Comparison of ENCODE assay signal across 8 cellular contexts in the genomic region with DNA sequence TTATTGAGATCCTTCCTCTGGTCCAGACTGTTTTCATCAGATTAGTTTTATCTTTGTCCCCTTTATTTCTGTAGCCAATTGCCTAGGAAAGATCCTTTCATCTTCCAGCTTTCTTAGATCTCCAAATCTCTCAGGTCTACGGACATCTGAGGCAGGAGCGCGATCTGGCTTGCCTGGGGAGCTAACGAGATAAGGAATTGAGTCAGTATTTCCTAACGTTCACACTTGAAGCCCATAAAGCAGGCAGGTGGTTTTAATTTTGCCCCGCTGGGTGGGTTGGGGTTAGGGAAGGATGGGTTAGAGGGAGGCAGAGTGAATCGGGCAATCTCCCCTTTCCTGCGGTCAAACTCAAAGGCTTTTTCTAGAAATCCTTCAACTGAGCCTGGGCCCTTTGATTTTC. TPM values are rescaled to one million over a fixed set of nuclear protein-coding genes. Genes with fewer than 3 reads are reported as not detected.
A peak's percentile ranks its signal among the peaks of the same experiment; 100 is the strongest.
DNase-seq lines count a peak whose midpoint lies in the region; ATAC-seq, FAIRE-seq and TF ChIP-seq lines count a peak whose summit lies in the region.

No MANE protein-coding gene starts in this region.

- no peak for ATAC-seq in HepG2
- no peak for ATAC-seq in right lobe of liver
- no peak for ATAC-seq in GM21786 (IDR thresholded peaks at IDR 0.05; ENCODE audit: unreplicated experiment)
- no peak for ATAC-seq in GM18873 (IDR thresholded peaks at IDR 0.05; ENCODE audit: low FRiP score, unreplicated experiment)
- ATAC-seq in GM21360 (IDR thresholded peaks at IDR 0.05; ENCODE audit: unreplicated experiment): no peak

- H3K4me3 Mint-ChIP-seq in astrocyte (ENCODE audit: unreplicated experiment): peak overlapping the region; percentile 47

- no peak for TF ChIP-seq RAD21 in HepG2 (CRISPR knock-in tag; IDR thresholded peaks at IDR 0.05)

- no peak for DNase-seq in HepG2 (ENCODE audit: low spot score)
- no peak for DNase-seq in right lobe of liver
- no peak for DNase-seq in astrocyte (ENCODE audit: low read depth)
- no peak for DNase-seq in DMS53 treated with DMSO at 0.1 percent for 48 hours (lab: John Stamatoyannopoulos, UW; ENCODE audit: unreplicated experiment)

- no peaks in the 10 kb centered on the region for H3K9me3 Mint-ChIP-seq in astrocyte (ENCODE audit: unreplicated experiment)

- H3K9me3 ChIP-seq in HepG2 (ENCODE audit: low read length) (no peaks in the 10 kb centered on the region), right lobe of liver (no peaks in the 10 kb centered on the region), astrocyte (ENCODE audit: insufficient read depth, low read depth, low read length) (no peaks in the 10 kb centered on the region), mucosa of stomach (ENCODE audit: control insufficient read depth, low read length) (no peaks in the 10 kb centered on the region)

- in situ Hi-C loops in HepG2 (cut with HindIII; ENCODE audit: extremely low pct_ligation_motif_present, low pct_unique_long_range_greater_than_20kb): no loop called here

- H3K79me2 ChIP-seq in HepG2 (ENCODE audit: insufficient read depth, low read length) (peaks cover 39% of the 10 kb centered on the region), astrocyte (ENCODE audit: insufficient read depth, low read length) (peaks cover 36% of the 10 kb centered on the region)

- CTCF ChIA-PET in HepG2 (lab: Yijun Ruan, JAX; ENCODE audit: low intra/inter-chr PET ratio, low total read pairs): interaction anchor here (2.6 kb wide), 1 partner anchor 137 kb away, joined by 49 read pairs; no protein-coding TSS in a partner anchor

- H3K27me3 Mint-ChIP-seq in astrocyte (ENCODE audit: low read depth, unreplicated experiment): no peaks in the 10 kb centered on the region

- TF ChIP-seq POLR2A in HepG2 (IDR thresholded peaks at IDR 0.05; ENCODE audit: insufficient read depth in 1 of 2, low read depth in 2 of 2, low read length in 2 of 2) (no peak), right lobe of liver (IDR thresholded peaks at IDR 0.05) (no peak)

- H3K27me3 ChIP-seq in HepG2 (ENCODE audit: control insufficient read depth in 1 of 2, insufficient read depth in 2 of 2, low read length in 2 of 2): no peaks in the 10 kb centered on the region; a peak in 1 of 5 replicates
- H3K27me3 ChIP-seq in right lobe of liver: no peaks in the 10 kb centered on the region
- H3K27me3 ChIP-seq in astrocyte (ENCODE audit: insufficient read depth, low read length): no peaks in the 10 kb centered on the region
- no peaks in the 10 kb centered on the region for H3K27me3 ChIP-seq in mucosa of stomach (ENCODE audit: control insufficient read depth, insufficient read depth, low read length)

- H3K36me3 Mint-ChIP-seq in astrocyte (ENCODE audit: low read depth, unreplicated experiment): peaks cover 4% of the 10 kb centered on the region

- H3K4me1 Mint-ChIP-seq in astrocyte (ENCODE audit: low read depth, unreplicated experiment): peaks cover 6% of the 10 kb centered on the region

- H3K27ac ChIP-seq in HepG2 (ENCODE audit: extremely low read length, insufficient read depth, low read length) (no peak overlapping the region), right lobe of liver (no peak overlapping the region), astrocyte (ENCODE audit: low read depth, low read length) (no peak overlapping the region)

- POLR2A ChIA-PET in HepG2 (lab: Yijun Ruan, JAX): interaction anchor here (1.0 to 2.4 kb wide), 12 partner anchors 12 to 138 kb away, joined by 3 to 22 read pairs (median 12); a partner anchor contains a TSS

- no peak overlapping the region for H3K9ac ChIP-seq in HepG2 (ENCODE audit: insufficient read depth, low read depth, low read length)
- no peak overlapping the region for H3K9ac ChIP-seq in astrocyte (ENCODE audit: low read length)
- peak overlapping the region; percentile 36 for H3K9ac ChIP-seq in mucosa of stomach (ENCODE audit: low read length)

- intact Hi-C loops in HepG2 (cut with micrococcal nuclease; ENCODE audit: unreplicated experiment) (loop anchor here (1.0 to 2.0 kb wide), 3 partner anchors 45 to 137 kb away; no protein-coding TSS in a partner anchor), right lobe of liver (cut with DNase I) (loop anchor here in 1 of 2 donors (10.0 kb wide), 1 partner anchor 125 kb away; a partner anchor contains a TSS)

- H3K36me3 ChIP-seq in HepG2 (replicated peaks in 1 of 2; ENCODE audit: control insufficient read depth in 1 of 2, insufficient read depth in 2 of 2, low read length in 2 of 2) (peaks cover 2 to 9% of the 10 kb centered on the region in 2 experiments; a peak in 3 of 5 replicates), right lobe of liver (no peaks in the 10 kb centered on the region), astrocyte (ENCODE audit: insufficient read depth, low read length) (no peaks in the 10 kb centered on the region), mucosa of stomach (ENCODE audit: control insufficient read depth, insufficient read depth, low read length) (no peaks in the 10 kb centered on the region)

- TF ChIP-seq EP300 in HepG2 (IDR thresholded peaks at IDR 0.05; ENCODE audit: low read depth in 2 of 2, low read length in 2 of 2) (no peak), HepG2 (CRISPR knock-in tag; IDR thresholded peaks at IDR 0.05; ENCODE audit: borderline replicate concordance) (no peak)

- peak overlapping the region; percentile 86 for H3K4me2 ChIP-seq in HepG2 (ENCODE audit: low read depth, low read length)
- peak overlapping the region; percentile 88 for H3K4me2 ChIP-seq in astrocyte (ENCODE audit: low read length)

- TF ChIP-seq CTCF in HepG2 (CRISPR knock-in tag; IDR thresholded peaks at IDR 0.05) (no peak), right lobe of liver (IDR thresholded peaks at IDR 0.05) (no peak), astrocyte (IDR thresholded peaks at IDR 0.05; ENCODE audit: insufficient read depth, low read depth, low read length) (no peak)

- H2AFZ ChIP-seq in HepG2 (ENCODE audit: low read length): no peak overlapping the region
- peak overlapping the region; percentile 83 for H2AFZ ChIP-seq in astrocyte (ENCODE audit: low read depth, low read length)

- BruUV-seq in HepG2 (replicated peaks; lab: Mats Ljungman, UMichigan): no TSS peak

- WGBS in HepG2 (ENCODE audit: low lambda C conversion rate): 85% methylated on average over 8 of the region's 8 CpGs
- WGBS in right lobe of liver (ENCODE audit: insufficient coverage, low coverage, low lambda C conversion rate, missing lambda C conversion rate): 69% methylated on average over 8 of the region's 8 CpGs

- FAIRE-seq in HepG2 (lab: Jason Lieb, UNC) (no peak), astrocyte (lab: Jason Lieb, UNC) (no peak)

- peak overlapping the region in 2 of 3 experiments; percentile 93 to 97; a peak in 2 of 6 replicates for H3K4me3 ChIP-seq in HepG2 (replicated peaks in 1 of 3; ENCODE audit: insufficient read depth in 1 of 3, low read depth in 2 of 3, low read length in 3 of 3)
- H3K4me3 ChIP-seq in right lobe of liver: no peak overlapping the region
- no peak overlapping the region for H3K4me3 ChIP-seq in astrocyte (ENCODE audit: insufficient read depth, low read depth, low read length)
- H3K4me3 ChIP-seq in mucosa of stomach (ENCODE audit: low read length): peak overlapping the region; percentile 51

- no peak overlapping the region for H3K27ac Mint-ChIP-seq in astrocyte (ENCODE audit: unreplicated experiment)

- H4K20me1 ChIP-seq in HepG2 (ENCODE audit: insufficient read depth, low read length) (peaks cover 3% of the 10 kb centered on the region; the same call in 1 of the 2 replicates), astrocyte (ENCODE audit: insufficient read depth, low read length) (peaks cover 9% of the 10 kb centered on the region)

- peaks cover 45% of the 10 kb centered on the region for H3K4me1 ChIP-seq in HepG2 (ENCODE audit: insufficient read depth, low read length)
- peaks cover 0 to 8% (median 0%) of the 10 kb centered on the region in 4 donors for H3K4me1 ChIP-seq in right lobe of liver
- no peaks in the 10 kb centered on the region for H3K4me1 ChIP-seq in astrocyte (ENCODE audit: insufficient read depth, low read length)
- H3K4me1 ChIP-seq in mucosa of stomach (ENCODE audit: control insufficient read depth, insufficient read depth, low read length): peaks cover 20% of the 10 kb centered on the region

RNA-seq across cellular contexts. Expression of a gene that starts 0.7 kb away (rescaled TPM):
- 77.5 and 78.0 TPM in 2 replicates for total RNA-seq in HepG2 (2016; rRNA removed; fragmentation: Illumina TruSeq; extraction: Trizol)
- 26.9 and 32.1 TPM in 2 replicates for total RNA-seq in HepG2 (2016; cell fraction: cytosol; rRNA removed; fragmentation: Illumina TruSeq; extraction: Trizol; ENCODE audit: low read depth)
- total RNA-seq in HepG2 (2016; cell fraction: insoluble cytoplasmic fraction; rRNA removed; fragmentation: Illumina TruSeq; extraction: Trizol): 64.0 and 77.3 TPM in 2 replicates
- 48.8 and 53.6 TPM in 2 replicates for total RNA-seq in HepG2 (2016; cell fraction: membrane; rRNA removed; fragmentation: Illumina TruSeq; extraction: Trizol)
- total RNA-seq in HepG2 (2016; cell fraction: nucleus; rRNA removed; fragmentation: Illumina TruSeq; extraction: Trizol): 76.4 and 96.7 TPM in 2 replicates
- 84.6 and 85.5 TPM in 2 replicates for polyA plus RNA-seq in HepG2 (2011; rRNA removed)
- polyA plus RNA-seq in HepG2 (2011; cell fraction: cytosol; rRNA removed): 56.8 and 57.9 TPM in 2 replicates
- 188 and 192 TPM in 2 replicates for polyA plus RNA-seq in HepG2 (2011; cell fraction: nucleus; rRNA removed)
- polyA plus RNA-seq in HepG2 (2012): 71.9 and 80.9 TPM in 2 replicates
- polyA plus RNA-seq in HepG2 (2016; cell fraction: cytosol; fragmentation: Illumina TruSeq; extraction: Trizol; ENCODE audit: low read depth): 15.6 and 16.8 TPM in 2 replicates
- 85.9 and 98.6 TPM in 2 replicates for polyA plus RNA-seq in HepG2 (2016; cell fraction: insoluble cytoplasmic fraction; fragmentation: Illumina TruSeq; extraction: Trizol; ENCODE audit: low read depth)
- 41.6 and 46.1 TPM in 2 replicates for polyA plus RNA-seq in HepG2 (2016; cell fraction: membrane; fragmentation: Illumina TruSeq; extraction: Trizol; ENCODE audit: low read depth)
- 172 and 200 TPM in 2 replicates for polyA plus RNA-seq in HepG2 (2016; cell fraction: nucleus; fragmentation: Illumina TruSeq; extraction: Trizol; ENCODE audit: insufficient read depth, low read depth)
- 60.1 and 174 TPM in 2 replicates for polyA minus RNA-seq in HepG2 (2011; rRNA and poly(A)+ RNA removed; ENCODE audit: low replicate concordance)
- polyA minus RNA-seq in HepG2 (2011; cell fraction: cytosol; rRNA and poly(A)+ RNA removed): 43.8 and 44.1 TPM in 2 replicates
- 158 and 170 TPM in 2 replicates for polyA minus RNA-seq in HepG2 (2011; cell fraction: nucleus; rRNA and poly(A)+ RNA removed)
- 10 to 100 TPM in 4 of 6 experiments, 1 to 10 TPM in 2; 8.2 to 14.8 (median 11.6) TPM for total RNA-seq in right lobe of liver
- 27.4 and 33.8 TPM in 2 replicates for total RNA-seq in astrocyte

RNA-seq across cellular contexts. Expression of a gene that starts 38.0 kb away (rescaled TPM):
- total RNA-seq in HepG2 (2016; rRNA removed; fragmentation: Illumina TruSeq; extraction: Trizol) (17.6 and 45.9 TPM in 2 replicates), right lobe of liver (10 to 100 TPM in 5 of 6 experiments, 1 to 10 TPM in 1; 9.2 to 14.0 (median 12.7) TPM), astrocyte (42.6 and 46.0 TPM in 2 replicates)
- 8.2 and 9.2 TPM in 2 replicates for total RNA-seq in HepG2 (2016; cell fraction: cytosol; rRNA removed; fragmentation: Illumina TruSeq; extraction: Trizol; ENCODE audit: low read depth)
- 14.3 and 47.5 TPM in 2 replicates for total RNA-seq in HepG2 (2016; cell fraction: insoluble cytoplasmic fraction; rRNA removed; fragmentation: Illumina TruSeq; extraction: Trizol)
- total RNA-seq in HepG2 (2016; cell fraction: membrane; rRNA removed; fragmentation: Illumina TruSeq; extraction: Trizol): 5.9 and 7.0 TPM in 2 replicates
- 69.9 and 80.6 TPM in 2 replicates for total RNA-seq in HepG2 (2016; cell fraction: nucleus; rRNA removed; fragmentation: Illumina TruSeq; extraction: Trizol)
- 83.5 and 102 TPM in 2 replicates for polyA plus RNA-seq in HepG2 (2011; rRNA removed)
- polyA plus RNA-seq in HepG2 (2011; cell fraction: cytosol; rRNA removed): 8.8 and 10.1 TPM in 2 replicates
- polyA plus RNA-seq in HepG2 (2011; cell fraction: nucleus; rRNA removed): 954 and 1,192 TPM in 2 replicates
- 30.9 and 34.5 TPM in 2 replicates for polyA plus RNA-seq in HepG2 (2012)
- 1.4 and 1.7 TPM in 2 replicates for polyA plus RNA-seq in HepG2 (2016; cell fraction: cytosol; fragmentation: Illumina TruSeq; extraction: Trizol; ENCODE audit: low read depth)
- 12.2 and 14.0 TPM in 2 replicates for polyA plus RNA-seq in HepG2 (2016; cell fraction: insoluble cytoplasmic fraction; fragmentation: Illumina TruSeq; extraction: Trizol; ENCODE audit: low read depth)
- 3.6 and 5.1 TPM in 2 replicates for polyA plus RNA-seq in HepG2 (2016; cell fraction: membrane; fragmentation: Illumina TruSeq; extraction: Trizol; ENCODE audit: low read depth)
- 225 and 235 TPM in 2 replicates for polyA plus RNA-seq in HepG2 (2016; cell fraction: nucleus; fragmentation: Illumina TruSeq; extraction: Trizol; ENCODE audit: insufficient read depth, low read depth)
- 31.0 and 31.7 TPM in 2 replicates for polyA minus RNA-seq in HepG2 (2011; rRNA and poly(A)+ RNA removed; ENCODE audit: low replicate concordance)
- 2.2 and 3.7 TPM in 2 replicates for polyA minus RNA-seq in HepG2 (2011; cell fraction: cytosol; rRNA and poly(A)+ RNA removed)
- polyA minus RNA-seq in HepG2 (2011; cell fraction: nucleus; rRNA and poly(A)+ RNA removed): 93.5 and 94.1 TPM in 2 replicates

RNA-seq across cellular contexts. Expression of a gene that starts 38.1 kb away (rescaled TPM):
- total RNA-seq in HepG2 (2016; rRNA removed; fragmentation: Illumina TruSeq; extraction: Trizol) (37.0 and 37.1 TPM in 2 replicates), right lobe of liver (10 to 100 TPM in 1 of 6 experiments, 1 to 10 TPM in 5; 7.7 to 11.1 (median 9.1) TPM), astrocyte (44.7 and 47.3 TPM in 2 replicates)
- total RNA-seq in HepG2 (2016; cell fraction: cytosol; rRNA removed; fragmentation: Illumina TruSeq; extraction: Trizol; ENCODE audit: low read depth): 6.7 and 8.0 TPM in 2 replicates
- 32.3 and 35.9 TPM in 2 replicates for total RNA-seq in HepG2 (2016; cell fraction: insoluble cytoplasmic fraction; rRNA removed; fragmentation: Illumina TruSeq; extraction: Trizol)
- 10.0 and 11.2 TPM in 2 replicates for total RNA-seq in HepG2 (2016; cell fraction: membrane; rRNA removed; fragmentation: Illumina TruSeq; extraction: Trizol)
- 22.4 and 23.6 TPM in 2 replicates for total RNA-seq in HepG2 (2016; cell fraction: nucleus; rRNA removed; fragmentation: Illumina TruSeq; extraction: Trizol)
- polyA plus RNA-seq in HepG2 (2011; rRNA removed): 87.6 and 91.8 TPM in 2 replicates
- polyA plus RNA-seq in HepG2 (2011; cell fraction: cytosol; rRNA removed): 49.3 and 55.5 TPM in 2 replicates
- 62.2 and 70.6 TPM in 2 replicates for polyA plus RNA-seq in HepG2 (2011; cell fraction: nucleus; rRNA removed)
- polyA plus RNA-seq in HepG2 (2012): 23.9 and 27.2 TPM in 2 replicates
- polyA plus RNA-seq in HepG2 (2016; cell fraction: cytosol; fragmentation: Illumina TruSeq; extraction: Trizol; ENCODE audit: low read depth): 5.0 and 6.7 TPM in 2 replicates
- polyA plus RNA-seq in HepG2 (2016; cell fraction: insoluble cytoplasmic fraction; fragmentation: Illumina TruSeq; extraction: Trizol; ENCODE audit: low read depth): 42.9 and 52.8 TPM in 2 replicates
- 6.5 and 10.4 TPM in 2 replicates for polyA plus RNA-seq in HepG2 (2016; cell fraction: membrane; fragmentation: Illumina TruSeq; extraction: Trizol; ENCODE audit: low read depth)
- polyA plus RNA-seq in HepG2 (2016; cell fraction: nucleus; fragmentation: Illumina TruSeq; extraction: Trizol; ENCODE audit: insufficient read depth, low read depth): 36.4 and 40.3 TPM in 2 replicates
- polyA minus RNA-seq in HepG2 (2011; rRNA and poly(A)+ RNA removed; ENCODE audit: low replicate concordance): 64.2 and 95.2 TPM in 2 replicates
- polyA minus RNA-seq in HepG2 (2011; cell fraction: cytosol; rRNA and poly(A)+ RNA removed): 23.7 and 30.0 TPM in 2 replicates
- polyA minus RNA-seq in HepG2 (2011; cell fraction: nucleus; rRNA and poly(A)+ RNA removed): 15.5 and 25.1 TPM in 2 replicates

RNA-seq across cellular contexts. Expression of a gene that starts 50.4 kb away (rescaled TPM):
- total RNA-seq in HepG2 (2016; rRNA removed; fragmentation: Illumina TruSeq; extraction: Trizol) (52.1 and 76.0 TPM in 2 replicates), right lobe of liver (10 to 100 TPM; 19.7 to 34.1 (median 28.0) TPM), astrocyte (27.5 and 28.4 TPM in 2 replicates)
- 32.5 and 32.8 TPM in 2 replicates for total RNA-seq in HepG2 (2016; cell fraction: cytosol; rRNA removed; fragmentation: Illumina TruSeq; extraction: Trizol; ENCODE audit: low read depth)
- 48.9 and 75.0 TPM in 2 replicates for total RNA-seq in HepG2 (2016; cell fraction: insoluble cytoplasmic fraction; rRNA removed; fragmentation: Illumina TruSeq; extraction: Trizol)
- 43.8 and 49.1 TPM in 2 replicates for total RNA-seq in HepG2 (2016; cell fraction: membrane; rRNA removed; fragmentation: Illumina TruSeq; extraction: Trizol)
- 55.2 and 71.7 TPM in 2 replicates for total RNA-seq in HepG2 (2016; cell fraction: nucleus; rRNA removed; fragmentation: Illumina TruSeq; extraction: Trizol)
- polyA plus RNA-seq in HepG2 (2011; rRNA removed): 48.1 and 48.9 TPM in 2 replicates
- polyA plus RNA-seq in HepG2 (2011; cell fraction: cytosol; rRNA removed): 34.5 and 48.4 TPM in 2 replicates
- polyA plus RNA-seq in HepG2 (2011; cell fraction: nucleus; rRNA removed): 177 and 202 TPM in 2 replicates
- 36.2 and 44.2 TPM in 2 replicates for polyA plus RNA-seq in HepG2 (2012)
- 25.9 and 28.7 TPM in 2 replicates for polyA plus RNA-seq in HepG2 (2016; cell fraction: cytosol; fragmentation: Illumina TruSeq; extraction: Trizol; ENCODE audit: low read depth)
- polyA plus RNA-seq in HepG2 (2016; cell fraction: insoluble cytoplasmic fraction; fragmentation: Illumina TruSeq; extraction: Trizol; ENCODE audit: low read depth): 39.4 and 50.0 TPM in 2 replicates
- 34.2 and 36.1 TPM in 2 replicates for polyA plus RNA-seq in HepG2 (2016; cell fraction: membrane; fragmentation: Illumina TruSeq; extraction: Trizol; ENCODE audit: low read depth)
- 161 and 175 TPM in 2 replicates for polyA plus RNA-seq in HepG2 (2016; cell fraction: nucleus; fragmentation: Illumina TruSeq; extraction: Trizol; ENCODE audit: insufficient read depth, low read depth)
- 53.7 and 55.1 TPM in 2 replicates for polyA minus RNA-seq in HepG2 (2011; rRNA and poly(A)+ RNA removed; ENCODE audit: low replicate concordance)
- 10.5 and 15.4 TPM in 2 replicates for polyA minus RNA-seq in HepG2 (2011; cell fraction: cytosol; rRNA and poly(A)+ RNA removed)
- 25.1 and 25.8 TPM in 2 replicates for polyA minus RNA-seq in HepG2 (2011; cell fraction: nucleus; rRNA and poly(A)+ RNA removed)

RNA-seq across cellular contexts. Expression of a gene that starts 50.5 kb away (rescaled TPM):
- total RNA-seq in HepG2 (2016; rRNA removed; fragmentation: Illumina TruSeq; extraction: Trizol) (10.4 and 11.4 TPM in 2 replicates), right lobe of liver (10 to 100 TPM in 2 of 6 experiments, 1 to 10 TPM in 4; 7.1 to 12.5 (median 7.5) TPM), astrocyte (19.9 and 28.0 TPM in 2 replicates)
- total RNA-seq in HepG2 (2016; cell fraction: cytosol; rRNA removed; fragmentation: Illumina TruSeq; extraction: Trizol; ENCODE audit: low read depth): 2.9 TPM in 2 replicates
- total RNA-seq in HepG2 (2016; cell fraction: insoluble cytoplasmic fraction; rRNA removed; fragmentation: Illumina TruSeq; extraction: Trizol): 7.5 and 10.8 TPM in 2 replicates
- total RNA-seq in HepG2 (2016; cell fraction: membrane; rRNA removed; fragmentation: Illumina TruSeq; extraction: Trizol): 5.1 and 6.6 TPM in 2 replicates
- 17.4 and 28.1 TPM in 2 replicates for total RNA-seq in HepG2 (2016; cell fraction: nucleus; rRNA removed; fragmentation: Illumina TruSeq; extraction: Trizol)
- polyA plus RNA-seq in HepG2 (2011; rRNA removed): 4.8 and 5.9 TPM in 2 replicates
- 2.0 and 3.1 TPM in 2 replicates for polyA plus RNA-seq in HepG2 (2011; cell fraction: cytosol; rRNA removed)
- 33.3 and 35.2 TPM in 2 replicates for polyA plus RNA-seq in HepG2 (2011; cell fraction: nucleus; rRNA removed)
- polyA plus RNA-seq in HepG2 (2012): 7.2 and 7.3 TPM in 2 replicates
- 0.54 and 0.68 TPM in 2 replicates for polyA plus RNA-seq in HepG2 (2016; cell fraction: cytosol; fragmentation: Illumina TruSeq; extraction: Trizol; ENCODE audit: low read depth)
- polyA plus RNA-seq in HepG2 (2016; cell fraction: insoluble cytoplasmic fraction; fragmentation: Illumina TruSeq; extraction: Trizol; ENCODE audit: low read depth): 5.1 and 9.3 TPM in 2 replicates
- polyA plus RNA-seq in HepG2 (2016; cell fraction: membrane; fragmentation: Illumina TruSeq; extraction: Trizol; ENCODE audit: low read depth): 1.3 and 2.5 TPM in 2 replicates
- polyA plus RNA-seq in HepG2 (2016; cell fraction: nucleus; fragmentation: Illumina TruSeq; extraction: Trizol; ENCODE audit: insufficient read depth, low read depth): 27.7 and 29.0 TPM in 2 replicates
- polyA minus RNA-seq in HepG2 (2011; rRNA and poly(A)+ RNA removed; ENCODE audit: low replicate concordance): 20.9 and 29.6 TPM in 2 replicates
- 4.5 and 7.0 TPM in 2 replicates for polyA minus RNA-seq in HepG2 (2011; cell fraction: cytosol; rRNA and poly(A)+ RNA removed)
- polyA minus RNA-seq in HepG2 (2011; cell fraction: nucleus; rRNA and poly(A)+ RNA removed): 27.2 and 28.3 TPM in 2 replicates

Comparison
In these comparisons a context has a peak if more than half of its experiments do, and no peak if none do; other contexts are left out.
1. H3K4me3 ChIP-seq: peak in HepG2 (2 of 3) and mucosa of stomach (single experiment); none in right lobe of liver (0 of 3) and astrocyte (single experiment).